Comparison of ENCODE assay signal across 8 cellular contexts in genomic region chrX:44244008-44244407, GRCh38.
DNase-seq lines count a peak whose midpoint lies in the region; ATAC-seq and TF ChIP-seq lines count a peak whose summit lies in the region.

No MANE protein-coding gene starts in this region.

- no peak overlapping the region for H3K18ac ChIP-seq in mesendoderm (ENCODE audit: low read length)

- H3K27ac Mint-ChIP-seq in brain (peak overlapping the region; percentile 4 to 85 (median 67)), WTC11 (no peak overlapping the region)
- H3K27ac Mint-ChIP-seq in activated CD4-positive, alpha-beta memory T cell treated with anti-CD3 and anti-CD28 coated beads, Interleukin-2, amount 10 ng/mL, durations not matched to agents 7 days and 5 days, result no peak overlapping the region

- no peak overlapping the region for H3K4me3 ChIP-seq in mesendoderm (ENCODE audit: low read length)

- H3K27me3 Mint-ChIP-seq in brain (no peaks in the 10 kb centered on the region), WTC11 (ENCODE audit: low read depth) (no peaks in the 10 kb centered on the region)
- H3K27me3 Mint-ChIP-seq in activated CD4-positive, alpha-beta memory T cell treated with anti-CD3 and anti-CD28 coated beads, Interleukin-2, amount 10 ng/mL, durations not matched to agents 7 days and 5 days, result no peaks in the 10 kb centered on the region

- H2AK5ac ChIP-seq in mesendoderm (ENCODE audit: low read length), result no peak overlapping the region

- no peaks in the 10 kb centered on the region for H3K79me2 ChIP-seq in mesendoderm (ENCODE audit: control insufficient read depth, insufficient read depth, low read length)

- no peaks in the 10 kb centered on the region for H3K36me3 Mint-ChIP-seq in brain
- H3K36me3 Mint-ChIP-seq in WTC11, result no peaks in the 10 kb centered on the region
- H3K36me3 Mint-ChIP-seq in activated CD4-positive, alpha-beta memory T cell treated with anti-CD3 and anti-CD28 coated beads, Interleukin-2, amount 10 ng/mL, durations not matched to agents 7 days and 5 days (ENCODE audit: low read depth), result no peaks in the 10 kb centered on the region

- H4K8ac ChIP-seq in mesendoderm (ENCODE audit: low read depth, low read length), result no peak overlapping the region

- DNase-seq in EL (peak; percentile 24), mesendoderm (peak; percentile 26), DMS153 (lab: John Stamatoyannopoulos, UW) (no peak), NCI-H526 treated with DMSO at 0.1 percent for 48 hours (lab: John Stamatoyannopoulos, UW) (no peak), WTC11 (ENCODE audit: low spot score) (no peak)
- DNase-seq in activated CD4-positive, alpha-beta memory T cell treated with anti-CD3 and anti-CD28 coated beads, Interleukin-2, amount 10 ng/mL, durations not matched to agents 7 days and 5 days, result no peak

- H3K23ac ChIP-seq in mesendoderm (ENCODE audit: low read length), result no peak overlapping the region

- no peak overlapping the region for H2BK5ac ChIP-seq in mesendoderm (ENCODE audit: low read length)

- no peak for ATAC-seq in WTC11

- H3K27me3 ChIP-seq in mesendoderm (ENCODE audit: insufficient read depth, low read length, poor library complexity), result no peaks in the 10 kb centered on the region

- H3K9me3 Mint-ChIP-seq in brain (peaks cover 0 to 3% (median 0%) of the 10 kb centered on the region in 5 experiments), WTC11 (no peaks in the 10 kb centered on the region)
- H3K9me3 Mint-ChIP-seq in activated CD4-positive, alpha-beta memory T cell treated with anti-CD3 and anti-CD28 coated beads, Interleukin-2, amount 10 ng/mL, durations not matched to agents 7 days and 5 days, result no peaks in the 10 kb centered on the region

- peak; percentile 48; the same call in 1 of the 2 replicates for TF ChIP-seq CTCF in LNCAP (IDR thresholded peaks at IDR 0.05)
- peak; percentile 70 to 71 for TF ChIP-seq CTCF in brain (conservative IDR thresholded peaks at IDR 0.05)
- no peak for TF ChIP-seq CTCF in WTC11 (IDR thresholded peaks at IDR 0.05)

- no peaks in the 10 kb centered on the region for H3K36me3 ChIP-seq in mesendoderm (ENCODE audit: control insufficient read depth, insufficient read depth, low read length)

- no peak overlapping the region for H3K56ac ChIP-seq in mesendoderm (ENCODE audit: low read length)

- H3K9ac ChIP-seq in mesendoderm (ENCODE audit: low read length), result no peak overlapping the region

- H3K4me3 Mint-ChIP-seq in brain (no peak overlapping the region), WTC11 (no peak overlapping the region)
- H3K4me3 Mint-ChIP-seq in activated CD4-positive, alpha-beta memory T cell treated with anti-CD3 and anti-CD28 coated beads, Interleukin-2, amount 10 ng/mL, durations not matched to agents 7 days and 5 days, result no peak overlapping the region

- no CpG with 5 or more reads among the region's 1 CpG for WGBS in mesendoderm (ENCODE audit: extremely low coverage, insufficient coverage, low lambda C conversion rate)

- H3K4me2 ChIP-seq in mesendoderm (ENCODE audit: low read length), result no peak overlapping the region

- H3K4ac ChIP-seq in mesendoderm (ENCODE audit: low read depth, low read length), result no peak overlapping the region

- CTCF ChIA-PET in WTC11 (lab: Charles Lee), result interaction anchor here (0.8 to 3.6 kb wide), 11 partner anchors 9 to 295 kb away, joined by 3 to 43 read pairs (median 4); partner anchors contain the start of gene NDP
- CTCF ChIA-PET in activated CD4-positive, alpha-beta memory T cell treated with anti-CD3 and anti-CD28 coated beads, Interleukin-2, amount 10 ng/mL, durations not matched to agents 7 days and 5 days (lab: Charles Lee), result interaction anchor here (0.6 to 4.1 kb wide), 8 partner anchors 9 to 408 kb away, joined by 3 to 29 read pairs (median 3); no protein-coding TSS in a partner anchor

- POLR2A ChIA-PET in WTC11 (lab: Charles Lee), result no interaction called here
- POLR2A ChIA-PET in activated CD4-positive, alpha-beta memory T cell treated with anti-CD3 and anti-CD28 coated beads, Interleukin-2, amount 10 ng/mL, durations not matched to agents 7 days and 5 days (lab: Charles Lee), result interaction anchor here (1.1 kb wide), 1 partner anchor 286 kb away, joined by 3 read pairs; no protein-coding TSS in a partner anchor

- H2BK15ac ChIP-seq in mesendoderm (replicated peaks; ENCODE audit: low read depth), result no peak overlapping the region

- no peaks in the 10 kb centered on the region for H3K79me1 ChIP-seq in mesendoderm (ENCODE audit: low read length)

- no peak overlapping the region for H3K27ac ChIP-seq in mesendoderm (ENCODE audit: low read depth, low read length)

- no peaks in the 10 kb centered on the region for H3K4me1 ChIP-seq in mesendoderm (ENCODE audit: control insufficient read depth, low read depth, low read length)

- peaks cover 29% of the 10 kb centered on the region for H3K4me1 Mint-ChIP-seq in brain
- H3K4me1 Mint-ChIP-seq in WTC11, result peaks cover 42% of the 10 kb centered on the region
- peaks cover 13% of the 10 kb centered on the region for H3K4me1 Mint-ChIP-seq in activated CD4-positive, alpha-beta memory T cell treated with anti-CD3 and anti-CD28 coated beads, Interleukin-2, amount 10 ng/mL, durations not matched to agents 7 days and 5 days

- no peak overlapping the region for H2BK120ac ChIP-seq in mesendoderm (ENCODE audit: low read depth, low read length)

- no peak overlapping the region for H4K5ac ChIP-seq in mesendoderm (ENCODE audit: low read length)

TF ChIP-seq in WTC11, 78 proteins besides CTCF, POLR2A, EP300 and RAD21:
- no peak for TF ChIP-seq CREB1 (CRISPR knock-in tag; IDR thresholded peaks at IDR 0.05)
- no peak for TF ChIP-seq ZNF219 (CRISPR knock-in tag; IDR thresholded peaks at IDR 0.05; ENCODE audit: borderline replicate concordance)
- TF ChIP-seq PRDM15 (CRISPR knock-in tag; IDR thresholded peaks at IDR 0.05), result no peak
- no peak for TF ChIP-seq IRF2 (CRISPR knock-in tag; IDR thresholded peaks at IDR 0.05; ENCODE audit: borderline replicate concordance, low read depth)
- no peak for TF ChIP-seq CBFB (CRISPR knock-in tag; IDR thresholded peaks at IDR 0.05; ENCODE audit: low read depth)
- no peak for TF ChIP-seq MYBL2 (CRISPR knock-in tag; IDR thresholded peaks at IDR 0.05)
- TF ChIP-seq SP1 (CRISPR knock-in tag; conservative IDR thresholded peaks at IDR 0.05), result no peak
- no peak for TF ChIP-seq ATF1 (CRISPR knock-in tag; IDR thresholded peaks at IDR 0.05)
- no peak for TF ChIP-seq MXD4 (CRISPR knock-in tag; IDR thresholded peaks at IDR 0.05; ENCODE audit: borderline replicate concordance)
- no peak for TF ChIP-seq E2F5 (CRISPR knock-in tag; IDR thresholded peaks at IDR 0.05)
- no peak for TF ChIP-seq ZNF416 (CRISPR knock-in tag; IDR thresholded peaks at IDR 0.05)
- TF ChIP-seq TP53 (CRISPR knock-in tag; IDR thresholded peaks at IDR 0.05), result no peak
- no peak for TF ChIP-seq NFE2L1 (CRISPR knock-in tag; IDR thresholded peaks at IDR 0.05)
- TF ChIP-seq ZNF232 (CRISPR knock-in tag; IDR thresholded peaks at IDR 0.05), result no peak
- TF ChIP-seq TCF7 (CRISPR knock-in tag; IDR thresholded peaks at IDR 0.05; ENCODE audit: low read depth), result no peak
- no peak for TF ChIP-seq FOXP1 (CRISPR knock-in tag; IDR thresholded peaks at IDR 0.05; ENCODE audit: borderline replicate concordance)
- TF ChIP-seq OVOL2 (CRISPR knock-in tag; IDR thresholded peaks at IDR 0.05; ENCODE audit: borderline replicate concordance), result no peak

Comparison
In these comparisons a context has a peak if more than half of its experiments do, and no peak if none do; other contexts are left out.
1. DNase-seq: peak in EL (single experiment) and mesendoderm (single experiment); none in DMS153 (single experiment), NCI-H526 treated with DMSO at 0.1 percent for 48 hours (single experiment), WTC11 (single experiment) and activated CD4-positive, alpha-beta memory T cell treated with anti-CD3 and anti-CD28 coated beads, Interleukin-2, amount 10 ng/mL, durations not matched to agents 7 days and 5 days (single experiment).
2. H3K27ac Mint-ChIP-seq: peak in brain (5 of 5); none in WTC11 (single experiment) and activated CD4-positive, alpha-beta memory T cell treated with anti-CD3 and anti-CD28 coated beads, Interleukin-2, amount 10 ng/mL, durations not matched to agents 7 days and 5 days (single experiment).